11 cellular contexts compared by ENCODE assay signal in the genomic region with DNA sequence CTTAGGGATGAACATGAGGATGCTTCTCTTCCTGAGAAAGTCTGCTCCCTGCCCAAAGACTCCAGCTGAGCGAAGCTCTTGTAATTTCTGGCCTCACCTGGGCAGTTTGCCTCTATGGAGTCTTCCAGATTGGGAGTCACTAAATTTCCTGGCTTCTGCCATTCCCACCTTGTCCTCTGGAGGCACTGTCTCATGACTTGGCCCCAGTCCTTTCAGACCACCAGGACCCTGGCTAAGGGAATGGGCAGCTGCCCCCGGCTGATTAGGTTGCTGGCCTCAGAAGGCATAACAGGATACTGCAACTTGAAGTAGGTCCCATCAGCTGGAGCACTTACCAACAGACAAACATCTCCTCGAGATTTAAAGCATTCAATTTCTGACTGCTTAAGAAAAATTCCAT.
DNase-seq lines count a peak whose midpoint lies in the region; ATAC-seq and TF ChIP-seq lines count a peak whose summit lies in the region.
"Had no signal": no experiment of that assay in that cellular context is flagged by ENCODE, and none has a peak within 500 bp of the region (broad histone marks: within the 10 kb centered on the region; RNA-seq: fewer than 3 reads in every experiment).

No MANE protein-coding gene starts in this region.

- DNase-seq in ACHN (peak; percentile 1), GM12864 (ENCODE audit: low read depth) (no peak), RKO (ENCODE audit: low spot score) (peak; percentile 10), fibroblast of villous mesenchyme (ENCODE audit: low read depth) (no peak), activated gamma-delta T cell treated with Interleukin-2 at 50 U/mL for 16 hours (no peak), amniotic stem cell (lab: John Stamatoyannopoulos, UW) (no peak)
- DNase-seq in central memory CD4-positive, alpha-beta T cell: no peak
- DNase-seq: naive thymus-derived CD8-positive, alpha-beta T cell; NK-92 treated with Interleukin-12 subunit alpha and Interleukin-12 subunit beta, amount 100 ng/mL, for 24 hours; tibial artery had no signal

- TF ChIP-seq CTCF in GM12864 (IDR thresholded peaks at IDR 0.05; ENCODE audit: low read depth, low read length, missing control alignments) (peak; percentile 62), fibroblast of villous mesenchyme (IDR thresholded peaks at IDR 0.05; ENCODE audit: insufficient read depth, low read depth, low read length) (peak; percentile 55)

- in situ Hi-C loops in ACHN (cut with HindIII; ENCODE audit: low pct_ligation_motif_present, low pct_unique_long_range_greater_than_20kb, low sequenced_read_pairs): no loop called here

- H3K4me3 ChIP-seq in GM12864 (ENCODE audit: low read depth, low read length) (no peak overlapping the region), fibroblast of villous mesenchyme (ENCODE audit: low read depth, low read length) (no peak overlapping the region)
- H3K4me3 ChIP-seq: tibial artery had no signal

- ATAC-seq in GM18867 (IDR thresholded peaks at IDR 0.05; ENCODE audit: unreplicated experiment): no peak
- ATAC-seq: naive thymus-derived CD8-positive, alpha-beta T cell had no signal

Comparison
In these comparisons a context has a peak if more than half of its experiments do, and no peak if none do; other contexts are left out.
1. DNase-seq: peak in ACHN (single experiment) and RKO (single experiment); none in GM12864 (single experiment), fibroblast of villous mesenchyme (single experiment), activated gamma-delta T cell treated with Interleukin-2 at 50 U/mL for 16 hours (single experiment), amniotic stem cell (single experiment) and central memory CD4-positive, alpha-beta T cell (single experiment).